ENCODE assay signal across 13 cellular contexts in the genomic region with DNA sequence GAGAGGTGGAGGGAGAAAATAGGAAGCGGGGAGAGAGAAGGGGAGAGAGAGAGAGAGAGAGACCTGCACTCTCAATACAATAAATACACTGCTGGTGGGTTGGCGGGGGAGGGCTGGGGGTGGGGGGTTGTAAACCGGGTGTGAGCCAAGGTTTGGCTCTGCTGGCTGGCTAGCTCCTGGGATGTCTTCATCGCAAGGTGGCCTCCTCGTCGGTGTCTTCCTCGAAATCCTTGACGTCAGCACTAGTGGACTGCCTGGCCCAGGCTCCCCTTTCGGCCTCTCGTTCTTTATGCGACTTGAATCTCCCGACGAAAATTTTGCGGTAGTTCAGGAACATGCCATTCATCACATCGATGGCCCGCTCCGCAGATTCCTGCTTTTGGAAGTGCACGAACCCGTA. TPM values are rescaled to one million over a fixed set of nuclear protein-coding genes. Genes with fewer than 3 reads are reported as not detected.
"Had no signal": no experiment of that assay in that cellular context is flagged by ENCODE, and none has a peak within 500 bp of the region (broad histone marks: within the 10 kb centered on the region; RNA-seq: fewer than 3 reads in every experiment).

No MANE protein-coding gene starts in this region.

RNA-seq across cellular contexts. Expression of gene PABPC1L2A, which starts 0.7 kb away (rescaled TPM):
- total RNA-seq: stomach, subcutaneous adipose tissue, suprapubic skin, thoracic aorta, thyroid gland, tibial nerve, transverse colon, upper lobe of left lung, upper lobe of right lung, ureter, urinary bladder, uterus, vagina had no signal
- polyA plus RNA-seq: stomach had no signal
